In genomic region chr6:108799791-108800190, GRCh38 we compare ENCODE assay signal across 13 cellular contexts.
"Had no signal": no experiment of that assay in that cellular context is flagged by ENCODE, and none has a peak within 500 bp of the region (broad histone marks: within the 10 kb centered on the region; RNA-seq: fewer than 3 reads in every experiment).

No MANE protein-coding gene starts in this region.

- H3K9me3 ChIP-seq: lower lobe of right lung, tibial artery, vagina had no signal

- DNase-seq: activated CD4-positive, alpha-beta T cell treated with anti-CD3 and anti-CD28 coated beads for 1 hour; activated CD4-positive, alpha-beta T cell treated with anti-CD3 and anti-CD28 coated beads, Interleukin-2, amount 50 U/mL, for 4 hours; activated CD8-positive, alpha-beta memory T cell treated with anti-CD3 and anti-CD28 coated beads, Interleukin-2, amount 10 ng/mL, durations not matched to agents 7 days and 5 days; activated effector memory CD4-positive, alpha-beta T cell treated with Interleukin-2 at 50 U/mL for 16 hours; activated T-cell treated with anti-CD3 and anti-CD28 coated beads, Interleukin-2, amount 50 U/mL, for 1 hour; left colon; lower lobe of right lung; retina; stimulated activated CD4-positive, alpha-beta T cell treated with anti-CD3 and anti-CD28 coated beads, Interleukin-2, amount 100 ng/mL, for 48 hours; tibial artery had no signal

- H3K27me3 ChIP-seq: tibial artery, vagina had no signal

- H3K79me2 ChIP-seq: parathyroid adenoma had no signal

- H3K9ac ChIP-seq: parathyroid adenoma had no signal

- H3K27ac ChIP-seq: lower lobe of right lung, parathyroid adenoma, tibial artery, vagina had no signal

- ATAC-seq: activated CD8-positive, alpha-beta memory T cell treated with anti-CD3 and anti-CD28 coated beads, Interleukin-2, amount 10 ng/mL, durations not matched to agents 7 days and 5 days; left colon; lower lobe of right lung; stimulated activated memory B cell treated with anti-CD40 and anti-IgM and Interleukin-4, amounts not matched to agents 10 μg/mL and 1 μg/mL and 100 μg/mL, for 72 hours had no signal

- H3K4me1 ChIP-seq: tibial artery had no signal

- H3K36me3 ChIP-seq: lower lobe of right lung, tibial artery, vagina had no signal

- H3K4me3 ChIP-seq: lower lobe of right lung, tibial artery, vagina had no signal
